Comparison of ENCODE assay signal across 22 cellular contexts in genomic region chr14:24268225-24268624, GRCh38. TPM values are rescaled to one million over a fixed set of nuclear protein-coding genes. Genes with fewer than 3 reads are reported as not detected.
DNase-seq lines count a peak whose midpoint lies in the region; ATAC-seq, FAIRE-seq and TF ChIP-seq lines count a peak whose summit lies in the region.
"Had no signal": no experiment of that assay in that cellular context is flagged by ENCODE, and none has a peak within 500 bp of the region (broad histone marks: within the 10 kb centered on the region; RNA-seq: fewer than 3 reads in every experiment).

No MANE protein-coding gene starts in this region.

- H3K4me3 ChIP-seq in kidney (ENCODE audit: low read length in 2 of 2) = no peak overlapping the region
- H3K4me3 ChIP-seq: A549; BLaER1 treated with 17β-estradiol and CSF1 and Interleukin-3, amounts not matched to agents 10 nM and 100 nM; GM12878 had no signal

- no peak for TF ChIP-seq CTCF in kidney (IDR thresholded peaks at IDR 0.05; ENCODE audit: borderline replicate concordance, extremely low read depth, insufficient read depth)

- no peak for FAIRE-seq in kidney (lab: Jason Lieb, UNC)
- FAIRE-seq: A549, D721Med, GM12878, GM12892, GM18507 had no signal

- no peaks in the 10 kb centered on the region for H3K9me3 ChIP-seq in kidney (ENCODE audit: control insufficient read depth in 1 of 2, low read length in 2 of 2)
- H3K9me3 ChIP-seq: A549; BLaER1 treated with 17β-estradiol and CSF1 and Interleukin-3, amounts not matched to agents 10 nM and 100 nM; Caco-2 had no signal

- peak; percentile 10 for DNase-seq in left cardiac atrium
- DNase-seq in Right ventricle myocardium inferior (ENCODE audit: missing footprints) = no peak
- DNase-seq in kidney = peak; percentile 54
- no peak for DNase-seq in putamen (ENCODE audit: low spot score)
- DNase-seq in SHP77 treated with DMSO at 0.1 percent for 48 hours (lab: John Stamatoyannopoulos, UW) = no peak
- DNase-seq: AML-193; Caco-2; Calu3; CD4-positive, alpha-beta T cell; CD8-positive, alpha-beta T cell; DMS79; DND-41; EL; GDM1 had no signal

- peaks cover 0 to 10% of the 10 kb centered on the region in 2 donors for H3K4me1 ChIP-seq in kidney (ENCODE audit: control insufficient read depth in 1 of 2, insufficient read depth in 1 of 2, low read depth in 1 of 2, low read length in 2 of 2)

- H3K27ac ChIP-seq in kidney (ENCODE audit: low read depth in 2 of 2, low read length in 2 of 2) = no peak overlapping the region
- H3K27ac ChIP-seq: 22Rv1; A549; BLaER1 treated with 17β-estradiol and CSF1 and Interleukin-3, amounts not matched to agents 10 nM and 100 nM; C4-2B had no signal

- H3K36me3 ChIP-seq in kidney (ENCODE audit: control insufficient read depth in 1 of 2, insufficient read depth in 2 of 2, low read length in 2 of 2) = peaks cover 7% of the 10 kb centered on the region in 2 donors

- ATAC-seq in left cardiac atrium (no peak), Right ventricle myocardium inferior (no peak)
- ATAC-seq: A549; CD8-positive, alpha-beta T cell; GM12878 had no signal

- H3K9ac ChIP-seq in kidney (ENCODE audit: low read length in 2 of 2) = no peak overlapping the region

- intact Hi-C loops in left cardiac atrium (cut with DNase I) (no loop called here), Right ventricle myocardium inferior (cut with DNase I) (no loop called here), kidney (cut with DNase I) (no loop called here)

RNA-seq across cellular contexts. Expression of gene RABGGTA, which starts 3.2 kb away (rescaled TPM):
- total RNA-seq in left cardiac atrium = 10 to 100 TPM; 16.1 to 18.6 TPM
- total RNA-seq in Right ventricle myocardium inferior = 21.5 TPM
- total RNA-seq in kidney = 33.9 TPM
- polyA plus RNA-seq in kidney (ENCODE audit: insufficient read depth, low read depth, low replicate concordance) = 25.8 TPM

RNA-seq across cellular contexts. Expression of gene TGM1, which starts 5.2 kb away (rescaled TPM):
- 1 to 10 TPM; 5.5 to 6.4 TPM for total RNA-seq in left cardiac atrium
- total RNA-seq in Right ventricle myocardium inferior = 1.1 TPM
- 13.1 TPM for total RNA-seq in kidney
- polyA plus RNA-seq in kidney (ENCODE audit: insufficient read depth, low read depth, low replicate concordance) = 4.5 TPM

RNA-seq across cellular contexts. Expression of gene TINF2, which starts 25.8 kb away (rescaled TPM):
- total RNA-seq in left cardiac atrium = 10 to 100 TPM; 45.3 to 49.2 TPM
- total RNA-seq in Right ventricle myocardium inferior = 33.0 TPM
- total RNA-seq in kidney = 99.4 TPM
- 57.0 TPM for polyA plus RNA-seq in kidney (ENCODE audit: insufficient read depth, low read depth, low replicate concordance)

RNA-seq across cellular contexts. Expression of gene DHRS1, which starts 31.4 kb away (rescaled TPM):
- 1 to 10 TPM; 7.9 to 8.4 TPM for total RNA-seq in left cardiac atrium
- total RNA-seq in Right ventricle myocardium inferior = 8.3 TPM
- 32.7 TPM for total RNA-seq in kidney
- polyA plus RNA-seq in kidney (ENCODE audit: insufficient read depth, low read depth, low replicate concordance) = 56.7 TPM

RNA-seq across cellular contexts. Expression of gene NOP9, which starts 31.4 kb away (rescaled TPM):
- total RNA-seq in left cardiac atrium (10 to 100 TPM; 17.5 to 21.7 TPM), Right ventricle myocardium inferior (23.0 TPM), kidney (25.7 TPM)
- 8.6 TPM for polyA plus RNA-seq in kidney (ENCODE audit: insufficient read depth, low read depth, low replicate concordance)

Comparison
In these comparisons a context has a peak if more than half of its experiments do, and no peak if none do; other contexts are left out.
1. DNase-seq: peak in left cardiac atrium (single experiment) and kidney (single experiment); none in Right ventricle myocardium inferior (single experiment), putamen (single experiment) and SHP77 treated with DMSO at 0.1 percent for 48 hours (single experiment).